In genomic region chr16:86521236-86522197, GRCh38 we compare ENCODE assay signal across 20 cellular contexts. TPM values are rescaled to one million over a fixed set of nuclear protein-coding genes. Genes with fewer than 3 reads are reported as not detected.
"Had no signal": no experiment of that assay in that cellular context is flagged by ENCODE, and none has a peak within 500 bp of the region (broad histone marks: within the 10 kb centered on the region; RNA-seq: fewer than 3 reads in every experiment).

No MANE protein-coding gene starts in this region.

- H3K36me3 ChIP-seq: right atrium auricular region had no signal

- H3K4me1 Mint-ChIP-seq: brain had no signal

- H3K9me3 Mint-ChIP-seq: activated naive CD4-positive, alpha-beta T cell treated with anti-CD3 and anti-CD28 coated beads, Interleukin-2, amount 50 U/mL, for 72 hours; activated T-cell treated with anti-CD3 and anti-CD28 coated beads, Interleukin-2, amount 50 U/mL, for 24 hours; dendritic cell treated with granulocyte-macrophage colony-stimulating factor and Interleukin-4, amounts not matched to agents 40 ng/mL and 50 ng/mL, for 4 days; naive B cell; stimulated activated naive B cell treated with anti-CD40 and anti-IgM and Interleukin-4, amounts not matched to agents 10 μg/mL and 1 μg/mL and 100 μg/mL, for 72 hours had no signal

- H2AFZ ChIP-seq: hepatocyte had no signal

- H3K9me3 ChIP-seq: right atrium auricular region, upper lobe of left lung had no signal

- H3K27ac Mint-ChIP-seq: activated CD8-positive, alpha-beta memory T cell treated with anti-CD3 and anti-CD28 coated beads, Interleukin-2, amount 10 ng/mL, durations not matched to agents 7 days and 5 days; activated naive CD4-positive, alpha-beta T cell treated with anti-CD3 and anti-CD28 coated beads, Interleukin-2, amount 50 U/mL, for 72 hours; activated T-cell treated with anti-CD3 and anti-CD28 coated beads, Interleukin-2, amount 50 U/mL, for 24 hours; brain; dendritic cell treated with granulocyte-macrophage colony-stimulating factor and Interleukin-4, amounts not matched to agents 40 ng/mL and 50 ng/mL, for 4 days; stimulated activated naive B cell treated with anti-CD40 and anti-IgM and Interleukin-4, amounts not matched to agents 10 μg/mL and 1 μg/mL and 100 μg/mL, for 72 hours had no signal

- H3K4me3 Mint-ChIP-seq: activated CD8-positive, alpha-beta memory T cell treated with anti-CD3 and anti-CD28 coated beads, Interleukin-2, amount 10 ng/mL, durations not matched to agents 7 days and 5 days; activated T-cell treated with anti-CD3 and anti-CD28 coated beads, Interleukin-2, amount 50 U/mL, for 24 hours; brain; dendritic cell treated with granulocyte-macrophage colony-stimulating factor and Interleukin-4, amounts not matched to agents 40 ng/mL and 50 ng/mL, for 4 days; naive B cell; stimulated activated naive B cell treated with anti-CD40 and anti-IgM and Interleukin-4, amounts not matched to agents 10 μg/mL and 1 μg/mL and 100 μg/mL, for 72 hours had no signal

- H3K4me3 ChIP-seq: hepatocyte, right atrium auricular region, smooth muscle cell, upper lobe of left lung had no signal

- H3K27ac ChIP-seq: hepatocyte, right atrium auricular region, upper lobe of left lung had no signal

- H3K4me2 ChIP-seq: hepatocyte had no signal

- ATAC-seq: activated CD8-positive, alpha-beta memory T cell treated with anti-CD3 and anti-CD28 coated beads, Interleukin-2, amount 10 ng/mL, durations not matched to agents 7 days and 5 days; activated naive CD4-positive, alpha-beta T cell treated with anti-CD3 and anti-CD28 coated beads, Interleukin-2, amount 50 U/mL, for 72 hours; stimulated activated naive B cell treated with anti-CD40 and anti-IgM and Interleukin-4, amounts not matched to agents 10 μg/mL and 1 μg/mL and 100 μg/mL, for 72 hours had no signal

- DNase-seq: activated CD4-positive, alpha-beta T cell treated with anti-CD3 and anti-CD28 coated beads, Interleukin-2, amount 50 U/mL, for 48 hours; activated CD4-positive, CD25-positive, alpha-beta regulatory T cell treated with anti-CD3 and anti-CD28 coated beads, Interleukin-2, amount 50 U/mL, for 72 hours; activated CD8-positive, alpha-beta memory T cell treated with anti-CD3 and anti-CD28 coated beads, Interleukin-2, amount 10 ng/mL, durations not matched to agents 7 days and 5 days; activated effector memory CD4-positive, alpha-beta T cell treated with Interleukin-2 at 50 U/mL for 16 hours; activated T-cell treated with anti-CD3 and anti-CD28 coated beads, Interleukin-2, amount 50 U/mL, for 24 hours; amniotic stem cell; erythroblast; naive B cell; stimulated activated CD4-positive, alpha-beta T cell treated with anti-CD3 and anti-CD28 coated beads, Interleukin-1b, Interleukin-23, amount 100 ng/mL, for 48 hours; stimulated activated naive B cell treated with anti-CD40 and anti-IgM and Interleukin-4, amounts not matched to agents 10 μg/mL and 1 μg/mL and 100 μg/mL, for 72 hours; substantia nigra; T-helper 2 cell had no signal

- H3K36me3 Mint-ChIP-seq: activated CD8-positive, alpha-beta memory T cell treated with anti-CD3 and anti-CD28 coated beads, Interleukin-2, amount 10 ng/mL, durations not matched to agents 7 days and 5 days; activated naive CD4-positive, alpha-beta T cell treated with anti-CD3 and anti-CD28 coated beads, Interleukin-2, amount 50 U/mL, for 72 hours; brain; naive B cell; stimulated activated naive B cell treated with anti-CD40 and anti-IgM and Interleukin-4, amounts not matched to agents 10 μg/mL and 1 μg/mL and 100 μg/mL, for 72 hours had no signal

RNA-seq across cellular contexts. Expression of gene FOXF1, which starts 11.2 kb away (rescaled TPM):
- total RNA-seq: activated CD8-positive, alpha-beta memory T cell treated with anti-CD3 and anti-CD28 coated beads, Interleukin-2, amount 10 ng/mL, durations not matched to agents 7 days and 5 days; activated naive CD4-positive, alpha-beta T cell treated with anti-CD3 and anti-CD28 coated beads, Interleukin-2, amount 50 U/mL, for 72 hours; kidney epithelial cell had no signal

RNA-seq across cellular contexts. Expression of gene FOXC2, which starts 45.1 kb away (rescaled TPM):
- total RNA-seq: activated CD8-positive, alpha-beta memory T cell treated with anti-CD3 and anti-CD28 coated beads, Interleukin-2, amount 10 ng/mL, durations not matched to agents 7 days and 5 days; activated naive CD4-positive, alpha-beta T cell treated with anti-CD3 and anti-CD28 coated beads, Interleukin-2, amount 50 U/mL, for 72 hours; hepatocyte had no signal

RNA-seq across cellular contexts. Expression of gene FOXL1, which starts 56.8 kb away (rescaled TPM):
- total RNA-seq: activated CD8-positive, alpha-beta memory T cell treated with anti-CD3 and anti-CD28 coated beads, Interleukin-2, amount 10 ng/mL, durations not matched to agents 7 days and 5 days; activated naive CD4-positive, alpha-beta T cell treated with anti-CD3 and anti-CD28 coated beads, Interleukin-2, amount 50 U/mL, for 72 hours had no signal
